ENCODE assay signal across 12 cellular contexts in the genomic region with DNA sequence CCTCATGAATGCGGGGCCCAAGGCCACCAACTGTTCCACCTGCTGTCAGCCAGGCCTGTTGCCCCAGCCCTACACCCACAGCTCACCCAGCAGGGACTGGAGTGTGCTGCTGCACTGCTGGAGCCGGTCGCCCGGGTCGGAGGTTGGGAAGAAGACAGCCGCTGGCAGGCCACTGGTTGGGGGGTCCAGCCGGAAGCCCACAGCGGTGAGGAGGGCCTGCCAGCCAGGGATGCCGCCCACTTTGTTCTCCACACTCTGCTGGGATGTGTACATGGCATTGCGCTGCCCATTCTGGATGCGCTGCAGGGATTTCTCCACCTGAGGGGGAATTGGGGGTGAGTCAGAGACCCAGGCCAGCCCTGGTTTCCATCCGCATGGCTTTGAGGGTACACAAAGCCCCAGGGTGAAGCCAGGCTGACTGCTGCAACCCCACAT.
"Had no signal": no experiment of that assay in that cellular context is flagged by ENCODE, and none has a peak within 500 bp of the region (broad histone marks: within the 10 kb centered on the region; RNA-seq: fewer than 3 reads in every experiment).

No MANE protein-coding gene starts in this region.

- H3K4me3 Mint-ChIP-seq: activated CD8-positive, alpha-beta T cell treated with anti-CD3 and anti-CD28 coated beads, Interleukin-2, amount 10 ng/mL, durations not matched to agents 7 days and 5 days; activated naive CD8-positive, alpha-beta T cell treated with anti-CD3 and anti-CD28 coated beads for 36 hours; stimulated activated memory B cell treated with anti-CD40 and anti-IgM and Interleukin-4, amounts not matched to agents 10 μg/mL and 1 μg/mL and 100 μg/mL, for 72 hours; type B pancreatic cell had no signal

- H3K27me3 Mint-ChIP-seq: activated naive CD8-positive, alpha-beta T cell treated with anti-CD3 and anti-CD28 coated beads for 36 hours; type B pancreatic cell had no signal

- DNase-seq: activated CD4-positive, alpha-beta T cell treated with anti-CD3 and anti-CD28 coated beads for 48 hours; activated CD8-positive, alpha-beta T cell treated with anti-CD3 and anti-CD28 coated beads, Interleukin-2, amount 10 ng/mL, durations not matched to agents 7 days and 5 days; activated naive CD8-positive, alpha-beta T cell treated with anti-CD3 and anti-CD28 coated beads for 36 hours; foreskin keratinocyte; midbrain; stimulated activated CD4-positive, alpha-beta T cell treated with anti-CD3 and anti-CD28 coated beads, Interleukin-1b, Interleukin-23, amount 100 ng/mL, for 48 hours; T-helper 1 cell; WERI-Rb-1 had no signal

- H3K27ac Mint-ChIP-seq: activated CD8-positive, alpha-beta T cell treated with anti-CD3 and anti-CD28 coated beads, Interleukin-2, amount 10 ng/mL, durations not matched to agents 7 days and 5 days; activated naive CD8-positive, alpha-beta T cell treated with anti-CD3 and anti-CD28 coated beads for 36 hours; stimulated activated memory B cell treated with anti-CD40 and anti-IgM and Interleukin-4, amounts not matched to agents 10 μg/mL and 1 μg/mL and 100 μg/mL, for 72 hours had no signal

- H3K9me3 ChIP-seq: breast epithelium, right atrium auricular region had no signal

- H3K36me3 Mint-ChIP-seq: activated naive CD8-positive, alpha-beta T cell treated with anti-CD3 and anti-CD28 coated beads for 36 hours; stimulated activated memory B cell treated with anti-CD40 and anti-IgM and Interleukin-4, amounts not matched to agents 10 μg/mL and 1 μg/mL and 100 μg/mL, for 72 hours had no signal

- H3K4me1 ChIP-seq: breast epithelium, foreskin keratinocyte had no signal

- H3K27ac ChIP-seq: breast epithelium, foreskin keratinocyte, right atrium auricular region, WERI-Rb-1 had no signal

- H3K4me3 ChIP-seq: breast epithelium, right atrium auricular region had no signal

- H3K9me3 Mint-ChIP-seq: activated naive CD8-positive, alpha-beta T cell treated with anti-CD3 and anti-CD28 coated beads for 36 hours; stimulated activated memory B cell treated with anti-CD40 and anti-IgM and Interleukin-4, amounts not matched to agents 10 μg/mL and 1 μg/mL and 100 μg/mL, for 72 hours; type B pancreatic cell had no signal

- H3K27me3 ChIP-seq: breast epithelium, foreskin keratinocyte, right atrium auricular region had no signal

- ATAC-seq: activated CD8-positive, alpha-beta T cell treated with anti-CD3 and anti-CD28 coated beads, Interleukin-2, amount 10 ng/mL, durations not matched to agents 7 days and 5 days; foreskin keratinocyte; stimulated activated memory B cell treated with anti-CD40 and anti-IgM and Interleukin-4, amounts not matched to agents 10 μg/mL and 1 μg/mL and 100 μg/mL, for 72 hours had no signal
